Comparison of ENCODE assay signal across 8 cellular contexts in genomic region chr16:53743149-53743566, GRCh38.
A peak's percentile ranks its signal among the peaks of the same experiment; 100 is the strongest.
DNase-seq lines count a peak whose midpoint lies in the region; ATAC-seq and TF ChIP-seq lines count a peak whose summit lies in the region.

No MANE protein-coding gene starts in this region.

- H3K4me3 ChIP-seq in WERI-Rb-1 (ENCODE audit: low read depth, low read length) = no peak overlapping the region

- peak; percentile 43 for DNase-seq in EH (ENCODE audit: low read depth)
- DNase-seq in WERI-Rb-1 = peak; percentile 17
- DNase-seq in iPS-NIHi7 (ENCODE audit: extremely low spot score) = peak; percentile 36
- DNase-seq in NCI-H2171 treated with DMSO at 0.1 percent for 48 hours (lab: John Stamatoyannopoulos, UW) = no peak
- DNase-seq in HK-2 (ENCODE audit: unreplicated experiment) = no peak

- H3K27me3 ChIP-seq in WERI-Rb-1 (ENCODE audit: insufficient read depth, low read depth, severe bottlenecking) = no peaks in the 10 kb centered on the region

- peak; percentile 78 for TF ChIP-seq CTCF in WERI-Rb-1 (IDR thresholded peaks at IDR 0.05; ENCODE audit: low read depth, low read length)

- ATAC-seq in HG02885 (IDR thresholded peaks at IDR 0.05; ENCODE audit: poor library complexity, unreplicated experiment) (peak; percentile 52), GM19351 (IDR thresholded peaks at IDR 0.05; ENCODE audit: unreplicated experiment) (no peak), GM18517 (IDR thresholded peaks at IDR 0.05; ENCODE audit: unreplicated experiment) (no peak)

- no peaks in the 10 kb centered on the region for H3K9me3 ChIP-seq in WERI-Rb-1 (ENCODE audit: severe bottlenecking)

- H3K36me3 ChIP-seq in WERI-Rb-1 = no peaks in the 10 kb centered on the region

- no peak overlapping the region for H3K27ac ChIP-seq in WERI-Rb-1

Comparison
In these comparisons a context has a peak if more than half of its experiments do, and no peak if none do; other contexts are left out.
1. DNase-seq: peak in EH (single experiment), WERI-Rb-1 (single experiment) and iPS-NIHi7 (single experiment); none in NCI-H2171 treated with DMSO at 0.1 percent for 48 hours (single experiment) and HK-2 (single experiment).